In the genomic region with DNA sequence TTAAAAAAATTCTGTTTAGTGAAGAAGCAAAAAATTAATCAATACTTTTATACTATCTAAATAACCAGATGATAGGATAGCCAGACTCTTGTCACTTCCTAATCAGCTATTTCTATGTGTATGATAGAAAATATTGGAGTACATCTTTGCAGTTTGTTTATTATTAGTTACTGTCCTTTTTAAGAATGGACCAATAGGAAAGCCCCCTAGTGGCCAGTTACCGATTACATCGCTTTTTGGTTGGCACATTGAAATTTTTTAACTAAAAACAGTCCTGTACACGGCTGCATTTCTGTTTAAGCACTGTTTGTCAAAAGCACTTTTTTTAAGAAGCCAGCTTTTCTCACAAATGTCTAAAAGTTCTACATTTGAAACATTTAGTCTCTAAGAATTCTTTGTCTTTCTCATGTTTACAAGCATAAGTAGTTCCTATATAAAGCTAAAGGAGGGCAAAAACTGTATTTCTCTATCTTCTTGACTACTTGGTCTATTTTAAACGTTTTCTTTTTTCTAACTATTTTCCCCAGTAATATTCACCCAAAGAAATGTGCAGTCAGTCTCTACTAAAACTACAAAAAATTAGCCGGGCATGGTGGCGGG, we compare ENCODE assay signal across 8 cellular contexts.
DNase-seq lines count a peak whose midpoint lies in the region; ATAC-seq and TF ChIP-seq lines count a peak whose summit lies in the region.

No MANE protein-coding gene starts in this region.

- H3K9me3 ChIP-seq in HCT116 (ENCODE audit: control insufficient read depth in 1 of 2, insufficient read depth in 1 of 2, low read depth in 1 of 2, low read length in 2 of 2): peaks cover 2 to 3% of the 10 kb centered on the region in 2 experiments; a peak in 2 of 4 replicates
- no peaks in the 10 kb centered on the region for H3K9me3 ChIP-seq in smooth muscle cell (replicated peaks; ENCODE audit: low read depth)

- no peak overlapping the region for H3K9ac ChIP-seq in HCT116 (ENCODE audit: low read length)
- no peak overlapping the region for H3K9ac ChIP-seq in smooth muscle cell (ENCODE audit: low read depth)

- H3K9me2 ChIP-seq in HCT116 (ENCODE audit: insufficient read depth): no peaks in the 10 kb centered on the region

- H3K4me3 ChIP-seq in HCT116 (replicated peaks in 1 of 2; ENCODE audit: low read depth in 1 of 2, low read length in 2 of 2) (no peak overlapping the region), fibroblast of the aortic adventitia (ENCODE audit: low read depth, low read length) (no peak overlapping the region), smooth muscle cell (no peak overlapping the region)

- H3K4me2 ChIP-seq in HCT116 (ENCODE audit: low read length): no peak overlapping the region
- H3K4me2 ChIP-seq in smooth muscle cell: no peak overlapping the region

- H3K27me3 ChIP-seq in HCT116 (ENCODE audit: insufficient read depth, low read length) (no peaks in the 10 kb centered on the region), smooth muscle cell (ENCODE audit: low read depth) (no peaks in the 10 kb centered on the region)

- H3K27ac ChIP-seq in HCT116 (ENCODE audit: low read depth, low read length): no peak overlapping the region
- H3K27ac ChIP-seq in smooth muscle cell (ENCODE audit: low read depth): no peak overlapping the region

- TF ChIP-seq POLR2A in HCT116 (IDR thresholded peaks at IDR 0.05; ENCODE audit: borderline replicate concordance, extremely low read depth, insufficient read depth, insufficient read length): no peak

- peak; percentile 6 for DNase-seq in COLO668 (lab: John Stamatoyannopoulos, UW; ENCODE audit: unreplicated experiment)
- DNase-seq in HCT116 (ENCODE audit: low read depth, low spot score): no peak
- DNase-seq in SK-N-DZ (ENCODE audit: low spot score): peak; percentile 28
- DNase-seq in fibroblast of the aortic adventitia (ENCODE audit: low read depth): peak; percentile 76
- DNase-seq in smooth muscle cell (lab: John Stamatoyannopoulos, UW; ENCODE audit: unreplicated experiment): no peak
- no peak for DNase-seq in HK-2 (ENCODE audit: unreplicated experiment)
- no peak for DNase-seq in stimulated activated CD4-positive, alpha-beta T cell treated with anti-CD3 and anti-CD28 coated beads, Interleukin-4, amount 100 ng/mL, for 1 hour

- H4K20me1 ChIP-seq in HCT116 (ENCODE audit: insufficient read depth) (no peaks in the 10 kb centered on the region), smooth muscle cell (ENCODE audit: low read depth) (no peaks in the 10 kb centered on the region)

- POLR2A ChIA-PET in HCT116 (lab: Charles Lee): no interaction called here

- H3K79me2 ChIP-seq in HCT116 (ENCODE audit: insufficient read depth, low read length) (no peaks in the 10 kb centered on the region), smooth muscle cell (ENCODE audit: low read depth) (no peaks in the 10 kb centered on the region)

- no peaks in the 10 kb centered on the region for H3K4me1 ChIP-seq in HCT116 (ENCODE audit: control insufficient read depth in 1 of 2, insufficient read depth in 2 of 2, low read length in 2 of 2)
- no peaks in the 10 kb centered on the region for H3K4me1 ChIP-seq in smooth muscle cell (ENCODE audit: low read depth)

- 0 out of 2 replicates have a peak, but pooled peaks have one; percentile 9 for TF ChIP-seq RAD21 in HCT116 (IDR thresholded peaks at IDR 0.05; ENCODE audit: low read depth)

- H3K36me3 ChIP-seq in HCT116 (ENCODE audit: control insufficient read depth in 1 of 2, insufficient read depth in 2 of 2, low read length in 2 of 2) (no peaks in the 10 kb centered on the region), smooth muscle cell (ENCODE audit: low read depth) (no peaks in the 10 kb centered on the region)

- H2AFZ ChIP-seq in HCT116 (ENCODE audit: low read depth, low read length, poor library complexity, severe bottlenecking) (no peak overlapping the region), smooth muscle cell (ENCODE audit: low read depth) (no peak overlapping the region)

- no TSS peak for BruUV-seq in HCT116 (replicated peaks; lab: Mats Ljungman, UMichigan)

- CTCF ChIA-PET in HCT116 (lab: Charles Lee): interaction anchor here (1.0 kb wide), 1 partner anchor 1242 kb away, joined by 3 read pairs; no protein-coding TSS in a partner anchor

- RAD21 ChIA-PET in HCT116 (lab: Charles Lee; ENCODE audit: low non-redundant PET in 1 of 2, low total read pairs in 2 of 2, uncharacterized antibody in 2 of 2, unreplicated experiment in 2 of 2): no interaction called here

- H3F3A ChIP-seq in smooth muscle cell (ENCODE audit: low read depth): no peaks in the 10 kb centered on the region

- TF ChIP-seq CTCF in HCT116 (IDR thresholded peaks at IDR 0.05 in 2 of 3, conservative IDR thresholded peaks at IDR 0.05 in 1 of 3; ENCODE audit: borderline replicate concordance in 1 of 3, insufficient read depth in 1 of 3, low read depth in 2 of 3, low read length in 2 of 3) (peak in 2 of 3 experiments; percentile 63 to 67; a peak in 4 of 6 replicates), fibroblast of the aortic adventitia (IDR thresholded peaks at IDR 0.05; ENCODE audit: insufficient read depth, low read length) (peak; percentile 74), smooth muscle cell (IDR thresholded peaks at IDR 0.05; ENCODE audit: borderline replicate concordance, insufficient read depth, poor library complexity, severe bottlenecking) (peak; percentile 86)

- intact Hi-C loops in HCT116 (cut with micrococcal nuclease): loop anchor here (5.0 to 10.0 kb wide), 2 partner anchors 754 to 1246 kb away; no protein-coding TSS in a partner anchor

- ATAC-seq in HCT116 (no peak), GM18907 (IDR thresholded peaks at IDR 0.05; ENCODE audit: unreplicated experiment) (no peak)

- 42% methylated on average over 6 of the region's 6 CpGs for WGBS in smooth muscle cell (ENCODE audit: low lambda C conversion rate)

TF ChIP-seq in HCT116, 20 proteins besides CTCF, POLR2A, EP300 and RAD21:
- TF ChIP-seq SRF (IDR thresholded peaks at IDR 0.05; ENCODE audit: low read depth) (no peak), EGR1 (IDR thresholded peaks at IDR 0.05; ENCODE audit: low read depth) (no peak), FOSL1 (IDR thresholded peaks at IDR 0.05; ENCODE audit: low read depth) (no peak), CEBPB (IDR thresholded peaks at IDR 0.05; ENCODE audit: low read depth) (no peak), ATF3 (IDR thresholded peaks at IDR 0.05) (no peak), JUND (IDR thresholded peaks at IDR 0.05) (no peak), EZH2 (IDR thresholded peaks at IDR 0.05) (no peak), SIN3A (IDR thresholded peaks at IDR 0.05; ENCODE audit: low read depth) (no peak), POLR2AphosphoS5 (IDR thresholded peaks at IDR 0.05; ENCODE audit: low read depth, low read length) (no peak), TCF7L2 (IDR thresholded peaks at IDR 0.05; ENCODE audit: borderline replicate concordance, extremely low read depth, insufficient read depth, insufficient read length) (no peak), ZBTB33 (IDR thresholded peaks at IDR 0.05; ENCODE audit: extremely low read depth, insufficient replicate concordance, low read length) (no peak), CBX3 (IDR thresholded peaks at IDR 0.05; ENCODE audit: low read depth) (no peak), ZNF274 (IDR thresholded peaks at IDR 0.05; ENCODE audit: low read depth, low read length) (no peak)
- TF ChIP-seq, protein P1, sequence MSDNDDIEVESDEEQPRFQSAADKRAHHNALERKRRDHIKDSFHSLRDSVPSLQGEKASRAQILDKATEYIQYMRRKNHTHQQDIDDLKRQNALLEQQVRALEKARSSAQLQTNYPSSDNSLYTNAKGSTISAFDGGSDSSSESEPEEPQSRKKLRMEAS (IDR thresholded peaks at IDR 0.05): no peak

Comparison
In these comparisons a context has a peak if more than half of its experiments do, and no peak if none do; other contexts are left out.
1. DNase-seq: peak in COLO668 (single experiment), SK-N-DZ (single experiment) and fibroblast of the aortic adventitia (single experiment); none in HCT116 (single experiment), smooth muscle cell (single experiment), HK-2 (single experiment) and stimulated activated CD4-positive, alpha-beta T cell treated with anti-CD3 and anti-CD28 coated beads, Interleukin-4, amount 100 ng/mL, for 1 hour (single experiment).
2. Peak in every context shown above with its lines, with median percentiles within 50 percentile points of each other: CTCF ChIP-seq.